Comparison of ENCODE assay signal across 1 cellular context in genomic region chr4:76585897-76586360, GRCh38.
TF ChIP-seq lines count a peak whose summit lies in the region.

No MANE protein-coding gene starts in this region.

TF ChIP-seq in HEK293, 187 proteins besides CTCF, POLR2A, EP300 and RAD21 (continued from another document):
- TF ChIP-seq ZBTB11 (tag by site-specific recombination; conservative IDR thresholded peaks at IDR 0.05; ENCODE audit: low read depth) (no peak), ZNF140 (tag by site-specific recombination; IDR thresholded peaks at IDR 0.05) (no peak), ZNF398 (tag by site-specific recombination; IDR thresholded peaks at IDR 0.05) (no peak), ZNF548 (tag by site-specific recombination; IDR thresholded peaks at IDR 0.05) (no peak), ZBTB26 (tag by site-specific recombination; optimal IDR thresholded peaks at IDR 0.05) (peak; percentile 27), ZNF18 (tag by site-specific recombination; IDR thresholded peaks at IDR 0.05) (no peak), BCL11A (tag by site-specific recombination; IDR thresholded peaks at IDR 0.05; ENCODE audit: low read depth) (no peak; the same call in 1 of the 2 replicates), ZNF202 (tag by site-specific recombination; IDR thresholded peaks at IDR 0.05; ENCODE audit: borderline replicate concordance) (no peak), ZNF366 (tag by site-specific recombination; conservative IDR thresholded peaks at IDR 0.05) (no peak; the same call in 1 of the 2 replicates), ZNF518A (tag by site-specific recombination; conservative IDR thresholded peaks at IDR 0.05; ENCODE audit: low read depth) (no peak), ZNF785 (tag by site-specific recombination; IDR thresholded peaks at IDR 0.05) (no peak), ZBTB48 (tag by site-specific recombination; IDR thresholded peaks at IDR 0.05) (peak; percentile 43; the same call in 1 of the 2 replicates)
